In the genomic region with DNA sequence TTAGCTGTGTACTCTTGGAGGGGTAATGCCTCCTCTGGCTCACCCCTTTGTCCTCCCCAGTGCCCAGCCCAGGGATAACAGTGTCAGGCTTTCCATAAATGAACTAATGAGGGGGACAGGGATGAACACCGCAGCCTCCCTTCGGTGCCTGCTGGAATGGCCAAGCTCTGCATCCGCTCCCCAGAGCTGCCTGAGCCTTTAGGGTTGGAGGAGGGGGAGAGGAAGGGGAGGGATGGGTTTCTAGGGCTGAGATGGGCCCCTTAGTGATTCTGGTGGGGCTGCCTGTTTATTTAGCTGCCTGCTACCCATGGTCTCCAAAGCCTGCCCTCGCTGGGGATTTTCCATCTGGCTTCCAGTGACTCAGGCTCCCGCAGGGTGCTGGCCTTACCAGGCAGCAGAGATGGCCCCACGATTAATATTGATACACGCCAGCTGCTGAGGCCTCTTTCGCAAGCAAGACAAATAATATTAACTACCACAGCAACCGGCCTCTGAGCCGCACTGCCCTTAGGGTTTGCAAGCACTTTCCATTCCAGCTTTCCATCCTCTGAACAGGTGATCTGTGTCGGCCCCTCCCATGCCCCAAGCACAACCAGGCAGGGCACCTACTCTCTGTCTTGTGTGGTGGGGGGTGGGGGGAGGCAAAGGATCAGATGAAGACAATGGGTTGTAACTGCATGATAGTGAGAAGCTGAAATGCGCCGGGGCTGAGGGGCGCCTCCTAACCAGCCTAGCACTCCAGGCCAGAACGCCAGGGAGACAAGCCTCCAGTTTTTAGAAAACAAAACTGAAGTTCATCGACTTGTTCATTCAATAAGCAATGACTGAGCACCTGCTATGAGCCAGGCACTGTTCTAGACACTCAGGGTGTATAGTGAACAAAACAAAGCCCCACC, we compare ENCODE assay signal across 10 cellular contexts. TPM values are rescaled to one million over a fixed set of nuclear protein-coding genes. Genes with fewer than 3 reads are reported as not detected.
DNase-seq lines count a peak whose midpoint lies in the region; ATAC-seq and TF ChIP-seq lines count a peak whose summit lies in the region.
"Had no signal": no experiment of that assay in that cellular context is flagged by ENCODE, and none has a peak within 500 bp of the region (broad histone marks: within the 10 kb centered on the region; RNA-seq: fewer than 3 reads in every experiment).

No MANE protein-coding gene starts in this region.

- no peak overlapping the region for H3K27ac Mint-ChIP-seq in activated T-cell treated with anti-CD3 and anti-CD28 coated beads, Interleukin-2, amount 50 U/mL, for 24 hours
- H3K27ac Mint-ChIP-seq in activated T-cell treated with anti-CD3 and anti-CD28 coated beads, Interleukin-2, amount 50 U/mL, for 72 hours: no peak overlapping the region
- H3K27ac Mint-ChIP-seq in activated naive CD8-positive, alpha-beta T cell treated with anti-CD3 and anti-CD28 coated beads, Interleukin-2, amount 50 U/mL, for 24 hours: no peak overlapping the region

- intact Hi-C loops in ovary (cut with DNase I): loop anchor here in 2 of 4 donors (5.0 to 10.0 kb wide), 3 partner anchors 179 to 339 kb away; no protein-coding TSS in a partner anchor

- H3K4me1 ChIP-seq in ovary (ENCODE audit: insufficient read depth): no peaks in the 10 kb centered on the region

- TF ChIP-seq POLR2A in ovary (IDR thresholded peaks at IDR 0.05): no peak

- H3K9me3 Mint-ChIP-seq in activated T-cell treated with anti-CD3 and anti-CD28 coated beads, Interleukin-2, amount 50 U/mL, for 24 hours: no peaks in the 10 kb centered on the region
- H3K9me3 Mint-ChIP-seq in activated T-cell treated with anti-CD3 and anti-CD28 coated beads, Interleukin-2, amount 50 U/mL, for 72 hours: no peaks in the 10 kb centered on the region
- H3K9me3 Mint-ChIP-seq in activated naive CD8-positive, alpha-beta T cell treated with anti-CD3 and anti-CD28 coated beads, Interleukin-2, amount 50 U/mL, for 24 hours: no peaks in the 10 kb centered on the region
- H3K9me3 Mint-ChIP-seq: central memory CD8-positive, alpha-beta T cell had no signal

- ATAC-seq in activated T-cell treated with anti-CD3 and anti-CD28 coated beads, Interleukin-2, amount 50 U/mL, for 72 hours (replicated peaks in 1 of 2): no peak
- ATAC-seq in activated naive CD8-positive, alpha-beta T cell treated with anti-CD3 and anti-CD28 coated beads, Interleukin-2, amount 50 U/mL, for 24 hours: no peak
- ATAC-seq: Right ventricle myocardium inferior had no signal

- no peak for TF ChIP-seq CTCF in ovary (IDR thresholded peaks at IDR 0.05)

- peaks cover 3% of the 10 kb centered on the region for H3K4me1 Mint-ChIP-seq in activated T-cell treated with anti-CD3 and anti-CD28 coated beads, Interleukin-2, amount 50 U/mL, for 24 hours (ENCODE audit: low read depth)
- H3K4me1 Mint-ChIP-seq in activated T-cell treated with anti-CD3 and anti-CD28 coated beads, Interleukin-2, amount 50 U/mL, for 72 hours (ENCODE audit: low read depth): no peaks in the 10 kb centered on the region
- H3K4me1 Mint-ChIP-seq in activated naive CD8-positive, alpha-beta T cell treated with anti-CD3 and anti-CD28 coated beads, Interleukin-2, amount 50 U/mL, for 24 hours: peaks cover 2% of the 10 kb centered on the region
- H3K4me1 Mint-ChIP-seq: central memory CD8-positive, alpha-beta T cell had no signal

- peak; percentile 13 for DNase-seq in activated T-cell treated with anti-CD3 and anti-CD28 coated beads, Interleukin-2, amount 50 U/mL, for 24 hours
- DNase-seq in activated T-cell treated with anti-CD3 and anti-CD28 coated beads, Interleukin-2, amount 50 U/mL, for 72 hours: no peak
- peak; percentile 99 for DNase-seq in RPMI7951 (ENCODE audit: low read depth)
- DNase-seq in hepatic stellate cell (ENCODE audit: low spot score): peak; percentile 88
- peak; percentile 70 for DNase-seq in ureter (ENCODE audit: low spot score)
- DNase-seq in activated naive CD8-positive, alpha-beta T cell treated with anti-CD3 and anti-CD28 coated beads, Interleukin-2, amount 50 U/mL, for 24 hours: no peak
- DNase-seq in ovary: no peak
- DNase-seq in middle frontal gyrus (ENCODE audit: extremely low spot score, low spot score): no peak

- H3K36me3 ChIP-seq in ovary: no peaks in the 10 kb centered on the region

- H3K36me3 Mint-ChIP-seq in activated T-cell treated with anti-CD3 and anti-CD28 coated beads, Interleukin-2, amount 50 U/mL, for 24 hours (ENCODE audit: low read depth): no peaks in the 10 kb centered on the region
- H3K36me3 Mint-ChIP-seq in activated T-cell treated with anti-CD3 and anti-CD28 coated beads, Interleukin-2, amount 50 U/mL, for 72 hours (ENCODE audit: insufficient read depth in 2 of 2): no peaks in the 10 kb centered on the region
- H3K36me3 Mint-ChIP-seq in activated naive CD8-positive, alpha-beta T cell treated with anti-CD3 and anti-CD28 coated beads, Interleukin-2, amount 50 U/mL, for 24 hours (ENCODE audit: low read depth): no peaks in the 10 kb centered on the region

- peaks cover 7% of the 10 kb centered on the region for H3K27me3 Mint-ChIP-seq in activated T-cell treated with anti-CD3 and anti-CD28 coated beads, Interleukin-2, amount 50 U/mL, for 24 hours
- H3K27me3 Mint-ChIP-seq in activated T-cell treated with anti-CD3 and anti-CD28 coated beads, Interleukin-2, amount 50 U/mL, for 72 hours (ENCODE audit: low read depth): no peaks in the 10 kb centered on the region
- peaks cover 2% of the 10 kb centered on the region for H3K27me3 Mint-ChIP-seq in activated naive CD8-positive, alpha-beta T cell treated with anti-CD3 and anti-CD28 coated beads, Interleukin-2, amount 50 U/mL, for 24 hours

- no peaks in the 10 kb centered on the region for H3K9me3 ChIP-seq in ovary

- 22 to 32% (median 31%) methylated on average over 16 of the region's 16 CpGs for WGBS in ovary, 3 donors

- no peak overlapping the region for H3K4me3 Mint-ChIP-seq in activated T-cell treated with anti-CD3 and anti-CD28 coated beads, Interleukin-2, amount 50 U/mL, for 24 hours
- H3K4me3 Mint-ChIP-seq in activated T-cell treated with anti-CD3 and anti-CD28 coated beads, Interleukin-2, amount 50 U/mL, for 72 hours: no peak overlapping the region
- no peak overlapping the region for H3K4me3 Mint-ChIP-seq in activated naive CD8-positive, alpha-beta T cell treated with anti-CD3 and anti-CD28 coated beads, Interleukin-2, amount 50 U/mL, for 24 hours
- H3K4me3 Mint-ChIP-seq: central memory CD8-positive, alpha-beta T cell had no signal

- no peaks in the 10 kb centered on the region for H3K27me3 ChIP-seq in ovary

- H3K4me3 ChIP-seq in ovary: no peak overlapping the region

- no peak for TF ChIP-seq EP300 in ovary (IDR thresholded peaks at IDR 0.05)

- no peak overlapping the region for H3K27ac ChIP-seq in ovary

RNA-seq across cellular contexts. Expression of a gene that starts 56.7 kb away (rescaled TPM):
- total RNA-seq in activated T-cell treated with anti-CD3 and anti-CD28 coated beads, Interleukin-2, amount 50 U/mL, for 72 hours: 1 to 10 TPM; 2.1 to 3.4 TPM
- 22.6 and 24.6 TPM in 2 replicates for total RNA-seq in RPMI7951 (2014; rRNA removed; shearing (Covaris generic))
- total RNA-seq in ureter: 6.7 TPM
- 10 to 100 TPM in 1 of 7 donors, 1 to 10 TPM in 6; 3.9 to 17.5 (median 7.7) TPM for total RNA-seq in ovary
- 10 to 100 TPM in 1 of 2 donors, 1 to 10 TPM in 1; 6.0 to 20.3 TPM for polyA plus RNA-seq in ovary

Comparison
In these comparisons a context has a peak if more than half of its experiments do, and no peak if none do; other contexts are left out.
1. DNase-seq: peak in activated T-cell treated with anti-CD3 and anti-CD28 coated beads, Interleukin-2, amount 50 U/mL, for 24 hours (single experiment), RPMI7951 (single experiment), hepatic stellate cell (single experiment) and ureter (single experiment); none in activated T-cell treated with anti-CD3 and anti-CD28 coated beads, Interleukin-2, amount 50 U/mL, for 72 hours (0 of 2), activated naive CD8-positive, alpha-beta T cell treated with anti-CD3 and anti-CD28 coated beads, Interleukin-2, amount 50 U/mL, for 24 hours (single experiment), ovary (0 of 5) and middle frontal gyrus (single experiment).